In genomic region chr9:111843971-111844370, GRCh38 we compare ENCODE assay signal across 1 cellular context.
TF ChIP-seq lines count a peak whose summit lies in the region.

No MANE protein-coding gene starts in this region.

TF ChIP-seq in K562, 482 proteins besides CTCF, POLR2A, EP300 and RAD21:
- TF ChIP-seq ZBTB11 (CRISPR knock-in tag; IDR thresholded peaks at IDR 0.05), result no peak
- TF ChIP-seq USF2 (CRISPR knock-in tag; IDR thresholded peaks at IDR 0.05), result 0 out of 2 replicates have a peak, but pooled peaks have one; percentile 22
